In the genomic region with DNA sequence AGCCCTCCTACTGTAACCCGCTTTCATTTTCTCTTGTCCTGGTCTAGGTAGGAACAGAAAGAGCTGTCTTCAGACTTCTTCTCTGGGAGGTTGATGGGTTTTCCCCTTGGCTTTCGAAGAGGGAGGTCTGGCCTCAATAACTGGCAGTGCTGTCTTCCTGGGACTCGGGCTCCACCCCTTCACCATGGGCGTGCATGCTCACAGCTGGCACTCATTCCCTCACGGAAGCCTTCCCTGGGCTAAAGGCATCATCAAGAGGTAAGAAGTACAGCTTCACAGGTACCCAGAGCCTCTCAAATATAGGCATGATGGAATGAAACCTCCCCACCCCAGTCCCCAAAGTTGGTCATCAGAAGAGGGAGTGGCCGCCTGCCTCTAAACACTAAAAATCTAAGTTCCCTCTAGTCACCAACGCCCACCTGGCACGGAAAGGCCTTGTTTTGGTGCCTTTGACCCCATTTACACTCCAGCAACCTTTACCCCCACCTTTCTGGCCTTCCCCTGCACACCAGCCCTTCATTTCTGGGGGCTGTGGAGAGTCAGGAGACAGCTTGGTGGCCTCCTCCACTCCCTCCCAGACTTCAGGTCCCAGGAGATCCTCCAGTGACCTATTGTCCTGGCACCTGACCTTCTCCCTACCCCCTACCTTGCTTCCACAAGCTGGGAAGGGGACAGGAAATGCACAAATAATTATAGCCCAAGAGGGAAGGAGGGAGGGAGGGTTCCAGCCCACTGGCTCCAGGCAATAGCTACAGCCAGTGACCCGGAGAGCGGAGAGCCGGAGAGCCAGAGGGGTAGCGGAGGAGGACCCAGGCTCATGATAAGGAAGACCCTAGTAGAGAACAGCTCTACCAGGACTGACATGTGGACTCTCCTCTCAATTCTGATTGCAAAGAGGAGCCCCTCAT, we compare ENCODE assay signal across 8 cellular contexts. TPM values are rescaled to one million over a fixed set of nuclear protein-coding genes. Genes with fewer than 3 reads are reported as not detected.
DNase-seq lines count a peak whose midpoint lies in the region; ATAC-seq and TF ChIP-seq lines count a peak whose summit lies in the region.

No MANE protein-coding gene starts in this region.

- H3K36me3 ChIP-seq in heart right ventricle (peaks cover 0 to 17% (median 0%) of the 10 kb centered on the region in 9 donors), muscle layer of duodenum (ENCODE audit: control insufficient read depth in 1 of 2, insufficient read depth in 2 of 2, low read length in 2 of 2) (no peaks in the 10 kb centered on the region)

- H3K4me3 ChIP-seq in heart right ventricle (peak overlapping the region; percentile 34 to 78 (median 59)), muscle layer of duodenum (ENCODE audit: low read depth in 1 of 2, low read length in 2 of 2) (peak overlapping the region; percentile 20 to 34)

- no peaks in the 10 kb centered on the region for H3K9me3 Mint-ChIP-seq in activated T-cell treated with anti-CD3 and anti-CD28 coated beads, Interleukin-2, amount 50 U/mL, for 4 hours

- intact Hi-C loops in heart right ventricle (cut with DNase I) (loop anchor here in 1 of 10 donors (10.0 kb wide), 1 partner anchor 791 kb away; no protein-coding TSS in a partner anchor), left cardiac atrium (cut with DNase I) (no loop called here)

- no peak for TF ChIP-seq CTCF in heart right ventricle (IDR thresholded peaks at IDR 0.05)

- ATAC-seq in heart right ventricle: no peak
- ATAC-seq in left cardiac atrium: no peak
- ATAC-seq in HG02885 (IDR thresholded peaks at IDR 0.05; ENCODE audit: poor library complexity, unreplicated experiment): peak; percentile 74
- ATAC-seq in activated T-cell treated with anti-CD3 and anti-CD28 coated beads, Interleukin-2, amount 50 U/mL, for 4 hours: peak; percentile 52 to 58

- DNase-seq in heart right ventricle: no peak
- no peak for DNase-seq in left cardiac atrium
- DNase-seq in activated T-cell treated with anti-CD3 and anti-CD28 coated beads, Interleukin-2, amount 50 U/mL, for 4 hours: no peak
- DNase-seq in iPS-NIHi11 (ENCODE audit: low spot score): no peak
- DNase-seq in NOMO-1 (lab: John Stamatoyannopoulos, UW; ENCODE audit: unreplicated experiment in 2 of 2): no peak
- no peak for DNase-seq in AG20443 (ENCODE audit: low spot score)

- H3K27me3 ChIP-seq in heart right ventricle: no peaks in the 10 kb centered on the region
- no peaks in the 10 kb centered on the region for H3K27me3 ChIP-seq in muscle layer of duodenum (ENCODE audit: low read depth, low read length)

- H3K36me3 Mint-ChIP-seq in activated T-cell treated with anti-CD3 and anti-CD28 coated beads, Interleukin-2, amount 50 U/mL, for 4 hours (ENCODE audit: insufficient read depth): no peaks in the 10 kb centered on the region

- peak overlapping the region; percentile 6 for H3K4me3 Mint-ChIP-seq in activated T-cell treated with anti-CD3 and anti-CD28 coated beads, Interleukin-2, amount 50 U/mL, for 4 hours

- 54 to 58% methylated on average over 12 of the region's 12 CpGs for WGBS in heart right ventricle, 2 donors

- H3K27me3 Mint-ChIP-seq in activated T-cell treated with anti-CD3 and anti-CD28 coated beads, Interleukin-2, amount 50 U/mL, for 4 hours (ENCODE audit: low read depth): no peaks in the 10 kb centered on the region

- peaks cover 37% of the 10 kb centered on the region for H3K4me1 Mint-ChIP-seq in activated T-cell treated with anti-CD3 and anti-CD28 coated beads, Interleukin-2, amount 50 U/mL, for 4 hours (ENCODE audit: low read depth)

- H3K4me1 ChIP-seq in heart right ventricle: peaks cover 37 to 92% (median 68%) of the 10 kb centered on the region in 9 donors
- H3K4me1 ChIP-seq in muscle layer of duodenum (ENCODE audit: control insufficient read depth in 1 of 2, insufficient read depth in 2 of 2, low read length in 2 of 2): peaks cover 10 to 13% of the 10 kb centered on the region in 2 donors

- no peaks in the 10 kb centered on the region for H3K9me3 ChIP-seq in heart right ventricle
- H3K9me3 ChIP-seq in muscle layer of duodenum (ENCODE audit: control insufficient read depth in 1 of 2, low read length in 2 of 2): no peaks in the 10 kb centered on the region

- H3K27ac ChIP-seq in heart right ventricle (peak overlapping the region; percentile 57 to 91 (median 86)), muscle layer of duodenum (ENCODE audit: low read length) (peak overlapping the region; percentile 7)

RNA-seq across cellular contexts. Expression of gene RAPGEF3, which starts 2.8 kb away (rescaled TPM):
- 10 to 100 TPM in 9 of 10 donors, 1 to 10 TPM in 1; 9.5 to 54.9 (median 19.8) TPM for total RNA-seq in heart right ventricle
- 100 to 1,000 TPM in 1 of 2 donors, 10 to 100 TPM in 1; 22.4 to 173 TPM for polyA plus RNA-seq in heart right ventricle
- total RNA-seq in left cardiac atrium: 10 to 100 TPM; 27.3 to 35.9 TPM
- total RNA-seq in activated T-cell treated with anti-CD3 and anti-CD28 coated beads, Interleukin-2, amount 50 U/mL, for 4 hours: 1 to 10 TPM in 1 of 3 donors, under 1 TPM in 2; 0.55 to 1.3 (median 0.66) TPM

RNA-seq across cellular contexts. Expression of gene SLC48A1, which starts 17.1 kb away (rescaled TPM):
- total RNA-seq in heart right ventricle (10 to 100 TPM; 18.6 to 31.9 (median 22.1) TPM), left cardiac atrium (10 to 100 TPM; 22.1 to 28.9 TPM)
- polyA plus RNA-seq in heart right ventricle: 10 to 100 TPM; 12.6 to 26.2 TPM
- 1 to 10 TPM; 4.0 to 5.2 (median 5.0) TPM for total RNA-seq in activated T-cell treated with anti-CD3 and anti-CD28 coated beads, Interleukin-2, amount 50 U/mL, for 4 hours

RNA-seq across cellular contexts. Expression of gene ENDOU, which starts 30.6 kb away (rescaled TPM):
- total RNA-seq in heart right ventricle (under 1 TPM in 9 of 10 donors, not detected in 1; 0.11 to 0.56 (median 0.31) TPM), left cardiac atrium (under 1 TPM; 0.62 to 0.68 TPM)
- polyA plus RNA-seq in heart right ventricle: under 1 TPM; 0.26 to 0.29 TPM
- under 1 TPM in 1 of 3 donors, not detected in 2; 0.14 TPM for total RNA-seq in activated T-cell treated with anti-CD3 and anti-CD28 coated beads, Interleukin-2, amount 50 U/mL, for 4 hours

RNA-seq across cellular contexts. Expression of gene RPAP3, which starts 50.1 kb away (rescaled TPM):
- total RNA-seq in heart right ventricle (10 to 100 TPM; 18.6 to 28.0 (median 21.8) TPM), left cardiac atrium (10 to 100 TPM; 22.7 to 22.8 TPM)
- polyA plus RNA-seq in heart right ventricle: 10 to 100 TPM in 1 of 2 donors, 1 to 10 TPM in 1; 4.8 to 10.1 TPM
- total RNA-seq in activated T-cell treated with anti-CD3 and anti-CD28 coated beads, Interleukin-2, amount 50 U/mL, for 4 hours: 10 to 100 TPM; 60.0 to 73.9 (median 61.2) TPM

Comparison
In these comparisons a context has a peak if more than half of its experiments do, and no peak if none do; other contexts are left out.
1. ATAC-seq: peak in HG02885 (single experiment) and activated T-cell treated with anti-CD3 and anti-CD28 coated beads, Interleukin-2, amount 50 U/mL, for 4 hours (2 of 2); none in heart right ventricle (0 of 8) and left cardiac atrium (0 of 2).
2. RNA of gene RAPGEF3, which starts 2.8 kb away (total RNA-seq): 27.3 to 35.9 TPM in left cardiac atrium and 9.5 to 54.9 TPM in heart right ventricle; 0.55 to 1.3 TPM in activated T-cell treated with anti-CD3 and anti-CD28 coated beads, Interleukin-2, amount 50 U/mL, for 4 hours; every median in the first group is over 4 times any median in the second.